ENCODE assay signal across 9 cellular contexts in the genomic region with DNA sequence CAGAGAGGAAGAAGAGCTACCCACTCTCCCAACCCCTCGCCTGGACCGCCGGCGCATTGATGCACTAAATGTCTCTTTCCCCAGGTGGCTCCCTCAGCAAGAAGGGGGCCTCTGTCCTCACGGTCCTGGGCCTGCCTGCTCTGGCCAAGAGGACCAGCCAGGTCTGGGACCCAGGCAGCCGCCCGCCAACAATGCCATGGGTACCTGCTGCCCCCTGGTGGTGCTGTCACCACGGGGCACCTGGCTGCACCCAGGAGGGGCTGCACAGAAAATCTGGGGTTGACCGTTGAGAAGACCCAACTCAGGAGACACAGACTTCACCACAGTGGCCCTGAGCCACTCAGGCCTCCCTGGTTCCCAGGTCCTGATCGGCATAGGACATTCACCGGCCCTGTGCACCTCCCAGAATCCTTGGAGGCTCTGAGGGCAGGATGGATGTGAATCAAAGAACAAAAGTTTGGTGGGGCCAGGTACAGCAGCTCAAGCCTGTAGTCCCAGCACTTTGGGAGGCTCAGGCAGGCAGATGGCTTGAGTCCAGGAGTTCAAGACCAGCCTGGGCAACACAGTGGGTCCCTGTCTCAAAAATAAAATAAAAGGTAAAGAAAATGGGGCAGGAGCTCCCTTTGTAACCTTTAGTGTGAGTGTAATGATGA. TPM values are rescaled to one million over a fixed set of nuclear protein-coding genes. Genes with fewer than 3 reads are reported as not detected.
DNase-seq lines count a peak whose midpoint lies in the region; ATAC-seq and TF ChIP-seq lines count a peak whose summit lies in the region.
"Had no signal": no experiment of that assay in that cellular context is flagged by ENCODE, and none has a peak within 500 bp of the region (broad histone marks: within the 10 kb centered on the region; RNA-seq: fewer than 3 reads in every experiment).

No MANE protein-coding gene starts in this region.

- TF ChIP-seq POLR2A in ovary (IDR thresholded peaks at IDR 0.05) (no peak), transverse colon (IDR thresholded peaks at IDR 0.05) (no peak)

- peak overlapping the region in 2 of 3 donors; percentile 5 to 93 for H3K27ac Mint-ChIP-seq in IgD-negative memory B cell

- H3K9me3 ChIP-seq in SJSA1 (replicated peaks) (0 out of 2 replicates have a peak, but pooled peaks cover 9% of the 10 kb centered on the region), ovary (no peaks in the 10 kb centered on the region), transverse colon (no peaks in the 10 kb centered on the region)

- no peak for TF ChIP-seq EP300 in ovary (IDR thresholded peaks at IDR 0.05)
- no peak for TF ChIP-seq EP300 in transverse colon (IDR thresholded peaks at IDR 0.05; ENCODE audit: low read depth)

- in situ Hi-C loops in transverse colon (cut with MboI; ENCODE audit: low pct_ligation_motif_present in 1 of 4, low pct_unique_long_range_greater_than_20kb in 1 of 4, low sequenced_read_pairs in 3 of 4), result loop anchor here in 3 of 4 donors (5.0 kb wide), 2 partner anchors 202 to 207 kb away; no protein-coding TSS in a partner anchor

- H3K27ac ChIP-seq in SJSA1 (no peak overlapping the region), ovary (no peak overlapping the region), transverse colon (no peak overlapping the region)

- ATAC-seq in GM19463 (IDR thresholded peaks at IDR 0.05; ENCODE audit: unreplicated experiment), result no peak

- no peaks in the 10 kb centered on the region for H3K36me3 Mint-ChIP-seq in IgD-negative memory B cell

- intact Hi-C loops in ovary (cut with DNase I), result loop anchor here (2.0 kb wide), 3 partner anchors 200 to 204 kb away; no protein-coding TSS in a partner anchor
- intact Hi-C loops in transverse colon (cut with DNase I; ENCODE audit: low total_unique reads), result no loop called here

- H3K36me3 ChIP-seq in SJSA1, result peaks cover 28% of the 10 kb centered on the region
- H3K36me3 ChIP-seq in ovary, result no peaks in the 10 kb centered on the region
- no peaks in the 10 kb centered on the region for H3K36me3 ChIP-seq in transverse colon

- H3K27me3 Mint-ChIP-seq in IgD-negative memory B cell, result no peaks in the 10 kb centered on the region

- H3K4me1 ChIP-seq in SJSA1 (replicated peaks) (peaks cover 43% of the 10 kb centered on the region), ovary (ENCODE audit: insufficient read depth) (peaks cover 6% of the 10 kb centered on the region), transverse colon (peaks cover 8 to 34% (median 27%) of the 10 kb centered on the region in 4 donors)

- peak; percentile 25 for DNase-seq in DMS153 (lab: John Stamatoyannopoulos, UW)
- peak; percentile 71 to 77 for DNase-seq in SJSA1 (ENCODE audit: low read depth in 1 of 2, low spot score in 2 of 2)
- peak; percentile 65 for DNase-seq in activated effector memory CD4-positive, alpha-beta T cell treated with Interleukin-2 at 50 U/mL for 16 hours
- peak; percentile 32 for DNase-seq in foreskin melanocyte
- peak; percentile 71 to 89 (median 87) for DNase-seq in ovary
- peak; percentile 86 for DNase-seq in transverse colon

- H3K4me3 ChIP-seq in SJSA1 (no peak overlapping the region), ovary (no peak overlapping the region), transverse colon (no peak overlapping the region)

- peaks cover 10 to 16% (median 14%) of the 10 kb centered on the region in 3 donors for H3K4me1 Mint-ChIP-seq in IgD-negative memory B cell

- TF ChIP-seq CTCF in ovary (IDR thresholded peaks at IDR 0.05) (peak; percentile 96 to 97 (median 97)), transverse colon (IDR thresholded peaks at IDR 0.05) (peak; percentile 99)

- H3K9me3 Mint-ChIP-seq in IgD-negative memory B cell, result no peaks in the 10 kb centered on the region
- H3K9me3 Mint-ChIP-seq: dendritic cell treated with granulocyte-macrophage colony-stimulating factor and Interleukin-4, amounts not matched to agents 40 ng/mL and 50 ng/mL, for 4 days had no signal

- H3K27me3 ChIP-seq in SJSA1 (replicated peaks) (no peaks in the 10 kb centered on the region), ovary (no peaks in the 10 kb centered on the region), transverse colon (no peaks in the 10 kb centered on the region)

- peak overlapping the region; percentile 68 to 94 (median 89) for H3K4me3 Mint-ChIP-seq in IgD-negative memory B cell
- H3K4me3 Mint-ChIP-seq: dendritic cell treated with granulocyte-macrophage colony-stimulating factor and Interleukin-4, amounts not matched to agents 40 ng/mL and 50 ng/mL, for 4 days had no signal

- WGBS in ovary, 3 donors, result 7 to 9% (median 8%) methylated on average over 11 of the region's 11 CpGs
- 7% methylated on average over 11 of the region's 11 CpGs; no CpG with 5 or more reads in 1 of the 2 donors for WGBS in transverse colon (ENCODE audit: low coverage in 1 of 2), 2 donors

RNA-seq across cellular contexts. Expression of gene VAV2, which starts 2.4 kb away (rescaled TPM):
- 28.7 TPM for polyA plus RNA-seq in IgD-negative memory B cell
- 12.2 and 25.0 TPM in 2 replicates for total RNA-seq in SJSA1 (2014; rRNA removed; shearing (Covaris generic))
- total RNA-seq in ovary, result 10 to 100 TPM in 2 of 7 donors, 1 to 10 TPM in 5; 3.7 to 14.1 (median 7.8) TPM
- polyA plus RNA-seq in ovary, result 1 to 10 TPM; 5.4 to 6.7 TPM
- total RNA-seq in transverse colon, result 10 to 100 TPM in 3 of 4 donors, 1 to 10 TPM in 1; 8.2 to 52.4 (median 24.5) TPM

RNA-seq across cellular contexts. Expression of gene BRD3OS, which starts 30.8 kb away (rescaled TPM):
- 26.5 TPM for polyA plus RNA-seq in IgD-negative memory B cell
- 4.0 and 9.2 TPM in 2 replicates for total RNA-seq in SJSA1 (2014; rRNA removed; shearing (Covaris generic))
- 10 to 100 TPM; 14.5 to 26.3 (median 21.1) TPM for total RNA-seq in ovary
- 10 to 100 TPM; 17.1 to 28.1 TPM for polyA plus RNA-seq in ovary
- total RNA-seq in transverse colon, result 1 to 10 TPM; 3.2 to 6.6 (median 4.4) TPM

Comparison
In these comparisons a context has a peak if more than half of its experiments do, and no peak if none do; other contexts are left out.
1. DNase-seq: peak in every context shown above with its lines; median percentile 87 in ovary; 86 in transverse colon; 74 in SJSA1; 65 in activated effector memory CD4-positive, alpha-beta T cell treated with Interleukin-2 at 50 U/mL for 16 hours; 32 in foreskin melanocyte; 25 in DMS153.